In genomic region chr2:109063326-109063670, GRCh38 we compare ENCODE assay signal across 14 cellular contexts.
DNase-seq lines count a peak whose midpoint lies in the region; ATAC-seq and TF ChIP-seq lines count a peak whose summit lies in the region.
"Had no signal": no experiment of that assay in that cellular context is flagged by ENCODE, and none has a peak within 500 bp of the region (broad histone marks: within the 10 kb centered on the region; RNA-seq: fewer than 3 reads in every experiment).

No MANE protein-coding gene starts in this region.

- no peak overlapping the region for H3K4me2 ChIP-seq in OCI-LY7 (ENCODE audit: low read length)

- H3K4me3 ChIP-seq in right lobe of liver (no peak overlapping the region), OCI-LY7 (ENCODE audit: low read depth, low read length, poor library complexity, severe bottlenecking) (no peak overlapping the region), upper lobe of right lung (no peak overlapping the region)
- H3K4me3 ChIP-seq: cardiac muscle cell, gastrocnemius medialis, HAP-1 had no signal

- no peaks in the 10 kb centered on the region for H3K79me2 ChIP-seq in OCI-LY7 (ENCODE audit: insufficient read depth, low read depth, low read length)

- DNase-seq in COLO668 (lab: John Stamatoyannopoulos, UW; ENCODE audit: unreplicated experiment): peak; percentile 52
- DNase-seq in ELF-1 (ENCODE audit: low read depth, low spot score): peak; percentile 20
- DNase-seq in NCI-H510A (lab: John Stamatoyannopoulos, UW): peak; percentile 17
- peak; percentile 54 to 74 (median 60) for DNase-seq in right lobe of liver
- no peak for DNase-seq in OCI-LY7 (ENCODE audit: low spot score)
- DNase-seq in upper lobe of right lung: no peak
- no peak for DNase-seq in MV-4-11 (lab: John Stamatoyannopoulos, UW)
- DNase-seq: C1 segment of cervical spinal cord, gastrocnemius medialis, kidney glomerular epithelial cell, right cardiac atrium, T1000 had no signal

- no peak overlapping the region for H2AFZ ChIP-seq in OCI-LY7 (ENCODE audit: low read length)

- H4K20me1 ChIP-seq in OCI-LY7 (ENCODE audit: insufficient read depth, low read length): no peaks in the 10 kb centered on the region

- H3K9me2 ChIP-seq in OCI-LY7 (ENCODE audit: insufficient read depth, low read length): no peaks in the 10 kb centered on the region

- H3K27me3 ChIP-seq in right lobe of liver (no peaks in the 10 kb centered on the region), upper lobe of right lung (no peaks in the 10 kb centered on the region)
- H3K27me3 ChIP-seq: cardiac muscle cell had no signal

- H3K27ac ChIP-seq in right lobe of liver (no peak overlapping the region), OCI-LY7 (ENCODE audit: low read depth, low read length, poor library complexity, severe bottlenecking) (no peak overlapping the region), upper lobe of right lung (no peak overlapping the region)
- H3K27ac ChIP-seq: cardiac muscle cell, gastrocnemius medialis had no signal

- TF ChIP-seq CTCF in right lobe of liver (IDR thresholded peaks at IDR 0.05): no peak
- TF ChIP-seq CTCF in OCI-LY7 (conservative IDR thresholded peaks at IDR 0.05; ENCODE audit: low read length): no peak
- TF ChIP-seq CTCF in upper lobe of right lung (IDR thresholded peaks at IDR 0.05): no peak

- ATAC-seq in right lobe of liver (peak; percentile 57 to 77 (median 72)), upper lobe of right lung (no peak)
- ATAC-seq: gastrocnemius medialis, right cardiac atrium had no signal

- POLR2A ChIA-PET in OCI-LY7 (lab: Charles Lee): no interaction called here

- intact Hi-C loops in right lobe of liver (cut with DNase I) (no loop called here), OCI-LY7 (cut with micrococcal nuclease; ENCODE audit: unreplicated experiment) (no loop called here), upper lobe of right lung (cut with DNase I) (no loop called here)

- H3K4me1 ChIP-seq in right lobe of liver: peaks cover 0 to 12% (median 0%) of the 10 kb centered on the region in 4 donors
- no peaks in the 10 kb centered on the region for H3K4me1 ChIP-seq in OCI-LY7 (ENCODE audit: insufficient read depth, low read length, poor library complexity, severe bottlenecking)
- H3K4me1 ChIP-seq in upper lobe of right lung: no peaks in the 10 kb centered on the region
- H3K4me1 ChIP-seq: gastrocnemius medialis, HAP-1 had no signal

- TF ChIP-seq POLR2A in right lobe of liver (IDR thresholded peaks at IDR 0.05): no peak

- no peaks in the 10 kb centered on the region for H3K9me3 ChIP-seq in right lobe of liver
- no peaks in the 10 kb centered on the region for H3K9me3 ChIP-seq in OCI-LY7 (ENCODE audit: low read length)
- no peaks in the 10 kb centered on the region for H3K9me3 ChIP-seq in upper lobe of right lung
- H3K9me3 ChIP-seq: gastrocnemius medialis, HAP-1 had no signal

- H3K36me3 ChIP-seq in right lobe of liver (no peaks in the 10 kb centered on the region), OCI-LY7 (ENCODE audit: insufficient read depth, low read length) (no peaks in the 10 kb centered on the region), upper lobe of right lung (no peaks in the 10 kb centered on the region)
- H3K36me3 ChIP-seq: cardiac muscle cell, gastrocnemius medialis, HAP-1 had no signal

- CTCF ChIA-PET in OCI-LY7 (lab: Charles Lee; ENCODE audit: unreplicated experiment): no interaction called here

- BruUV-seq in OCI-LY7 (replicated peaks; lab: Mats Ljungman, UMichigan): no TSS peak

- 48% methylated on average over 12 of the region's 12 CpGs for WGBS in right lobe of liver (ENCODE audit: insufficient coverage, low coverage, low lambda C conversion rate, missing lambda C conversion rate)

Comparison
In these comparisons a context has a peak if more than half of its experiments do, and no peak if none do; other contexts are left out.
1. DNase-seq: peak in COLO668 (single experiment), ELF-1 (single experiment), NCI-H510A (single experiment) and right lobe of liver (3 of 3); none in OCI-LY7 (single experiment), upper lobe of right lung (single experiment) and MV-4-11 (single experiment).